In genomic region chr12:32906407-32907165, GRCh38 we compare ENCODE assay signal across 9 cellular contexts.
DNase-seq lines count a peak whose midpoint lies in the region; ATAC-seq lines count a peak whose summit lies in the region.
"Had no signal": no experiment of that assay in that cellular context is flagged by ENCODE, and none has a peak within 500 bp of the region (broad histone marks: within the 10 kb centered on the region; RNA-seq: fewer than 3 reads in every experiment).

No MANE protein-coding gene starts in this region.

- peaks cover 16% of the 10 kb centered on the region for H3K4me1 Mint-ChIP-seq in dendritic cell treated with granulocyte-macrophage colony-stimulating factor and Interleukin-4, amounts not matched to agents 40 ng/mL and 50 ng/mL, for 4 days (ENCODE audit: low read depth)

- intact Hi-C loops in dendritic cell treated with granulocyte-macrophage colony-stimulating factor and Interleukin-4, amounts not matched to agents 40 ng/mL and 50 ng/mL, for 4 days (cut with micrococcal nuclease): no loop called here

- peaks cover 5% of the 10 kb centered on the region for H3K27me3 Mint-ChIP-seq in dendritic cell treated with granulocyte-macrophage colony-stimulating factor and Interleukin-4, amounts not matched to agents 40 ng/mL and 50 ng/mL, for 4 days

- DNase-seq in NCI-H526 treated with DMSO at 0.1 percent for 48 hours (lab: John Stamatoyannopoulos, UW): no peak
- DNase-seq in NCI-H1694 (lab: John Stamatoyannopoulos, UW): no peak
- DNase-seq in NCI-H1930 (lab: John Stamatoyannopoulos, UW): no peak
- DNase-seq in germinal center (ENCODE audit: low spot score): no peak
- DNase-seq: stimulated activated CD4-positive, alpha-beta T cell treated with anti-CD3 and anti-CD28 coated beads, Interleukin-4, amount 100 ng/mL, for 24 hours had no signal

- peak overlapping the region; percentile 37 for H3K27ac Mint-ChIP-seq in dendritic cell treated with granulocyte-macrophage colony-stimulating factor and Interleukin-4, amounts not matched to agents 40 ng/mL and 50 ng/mL, for 4 days

- H3K4me3 Mint-ChIP-seq in dendritic cell treated with granulocyte-macrophage colony-stimulating factor and Interleukin-4, amounts not matched to agents 40 ng/mL and 50 ng/mL, for 4 days: no peak overlapping the region

- ATAC-seq in GM18873 (IDR thresholded peaks at IDR 0.05; ENCODE audit: low FRiP score, unreplicated experiment): peak; percentile 99
- ATAC-seq in GM21528 (IDR thresholded peaks at IDR 0.05; ENCODE audit: low FRiP score, unreplicated experiment): peak; percentile 98
- peak; percentile 98 for ATAC-seq in HG03354 (IDR thresholded peaks at IDR 0.05; ENCODE audit: poor library complexity, severe bottlenecking, unreplicated experiment)

- no peaks in the 10 kb centered on the region for H3K9me3 Mint-ChIP-seq in dendritic cell treated with granulocyte-macrophage colony-stimulating factor and Interleukin-4, amounts not matched to agents 40 ng/mL and 50 ng/mL, for 4 days

- H3K36me3 Mint-ChIP-seq in dendritic cell treated with granulocyte-macrophage colony-stimulating factor and Interleukin-4, amounts not matched to agents 40 ng/mL and 50 ng/mL, for 4 days (ENCODE audit: low read depth): no peaks in the 10 kb centered on the region
